8 cellular contexts compared by ENCODE assay signal in the genomic region with DNA sequence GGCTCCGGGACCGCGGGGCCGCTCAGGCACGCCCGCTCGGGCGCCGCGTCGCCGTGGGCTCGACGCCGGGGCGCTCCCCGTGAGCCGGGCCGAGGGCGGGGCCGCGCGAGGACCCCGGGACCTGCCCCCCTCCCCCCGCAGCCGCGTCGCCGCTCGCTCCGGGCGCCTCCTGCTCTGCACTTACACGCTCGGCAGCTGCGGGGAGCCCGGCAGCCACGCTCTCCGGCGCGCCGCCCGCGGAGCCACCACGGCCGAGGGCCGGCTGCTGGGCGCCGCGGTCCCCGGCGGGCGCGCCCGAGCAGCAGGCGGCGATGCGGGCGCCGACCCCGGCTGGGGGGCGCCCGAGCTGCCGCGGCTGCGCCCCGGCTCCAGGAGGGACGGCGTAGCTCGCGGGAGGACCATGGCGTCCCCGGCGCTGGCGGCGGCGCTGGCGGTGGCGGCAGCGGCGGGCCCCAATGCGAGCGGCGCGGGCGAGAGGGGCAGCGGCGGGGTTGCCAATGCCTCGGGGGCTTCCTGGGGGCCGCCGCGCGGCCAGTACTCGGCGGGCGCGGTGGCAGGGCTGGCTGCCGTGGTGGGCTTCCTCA. TPM values are rescaled to one million over a fixed set of nuclear protein-coding genes. Genes with fewer than 3 reads are reported as not detected.
DNase-seq lines count a peak whose midpoint lies in the region; ATAC-seq, FAIRE-seq and TF ChIP-seq lines count a peak whose summit lies in the region.

A gene (plus strand): TSS at position 179 of the 584 bp plus-strand sequence. CDS start 222 bp downstream, at position 401.

- H3K4me3 ChIP-seq in upper lobe of right lung, result peak within 1 kb of the TSS; percentile 39

- no peaks in the 10 kb centered on the region for H3K4me1 ChIP-seq in upper lobe of right lung

- DNase-seq in activated CD4-positive, alpha-beta T cell treated with anti-CD3 and anti-CD28 coated beads for 36 hours, result peak; percentile 40
- no peak for DNase-seq in activated CD4-positive, alpha-beta T cell treated with anti-CD3 and anti-CD28 coated beads, Interleukin-2, amount 50 U/mL, for 4 hours
- DNase-seq in left kidney (ENCODE audit: low read depth, low spot score), result peak; percentile 80
- no peak for DNase-seq in upper lobe of right lung
- DNase-seq in GM12892 (ENCODE audit: insufficient read length), result no peak
- no peak for DNase-seq in RKO (ENCODE audit: low spot score)

- H3K9me3 ChIP-seq in upper lobe of right lung, result no peaks in the 10 kb centered on the region

- H3K27ac Mint-ChIP-seq in activated CD4-positive, alpha-beta T cell treated with anti-CD3 and anti-CD28 coated beads for 36 hours, result no peak within 1 kb of the TSS
- peak within 1 kb of the TSS in 4 of 5 experiments; percentile 60 to 87 (median 78) for H3K27ac Mint-ChIP-seq in brain

- FAIRE-seq in GM12892 (lab: Jason Lieb, UNC), result no peak

- H3K36me3 Mint-ChIP-seq in activated CD4-positive, alpha-beta T cell treated with anti-CD3 and anti-CD28 coated beads for 36 hours (ENCODE audit: low read depth), result peaks cover 2% of the 10 kb centered on the region
- H3K36me3 Mint-ChIP-seq in brain, result no peaks in the 10 kb centered on the region

- H3K4me3 Mint-ChIP-seq in activated CD4-positive, alpha-beta T cell treated with anti-CD3 and anti-CD28 coated beads for 36 hours, result peak within 1 kb of the TSS; percentile 56
- H3K4me3 Mint-ChIP-seq in brain, result peak within 1 kb of the TSS; percentile 88 to 91 (median 89)

- TF ChIP-seq CTCF in brain (conservative IDR thresholded peaks at IDR 0.05), result no peak
- no peak for TF ChIP-seq CTCF in upper lobe of right lung (IDR thresholded peaks at IDR 0.05)

- CTCF ChIA-PET in activated CD4-positive, alpha-beta T cell treated with anti-CD3 and anti-CD28 coated beads for 36 hours (lab: Charles Lee), result interaction anchor here (1.9 kb wide), 1 partner anchor 114 kb away, joined by 4 read pairs; no protein-coding TSS in a partner anchor

- no peak for TF ChIP-seq POLR2A in GM12892 (IDR thresholded peaks at IDR 0.05; ENCODE audit: low read depth, low read length)

- no peaks in the 10 kb centered on the region for H3K9me3 Mint-ChIP-seq in activated CD4-positive, alpha-beta T cell treated with anti-CD3 and anti-CD28 coated beads for 36 hours (ENCODE audit: low read depth)
- H3K9me3 Mint-ChIP-seq in brain, result peaks cover 0 to 2% (median 2%) of the 10 kb centered on the region in 5 experiments

- intact Hi-C loops in activated CD4-positive, alpha-beta T cell treated with anti-CD3 and anti-CD28 coated beads for 36 hours (cut with DNase I, micrococcal nuclease), result loop anchor here (5.0 kb wide), 2 partner anchors 116 to 1091 kb away; a partner anchor contains a TSS
- intact Hi-C loops in upper lobe of right lung (cut with DNase I), result no loop called here

- peak; percentile 33 for ATAC-seq in activated CD4-positive, alpha-beta T cell treated with anti-CD3 and anti-CD28 coated beads for 36 hours
- ATAC-seq in upper lobe of right lung, result no peak
- no peak for ATAC-seq in GM21825 (IDR thresholded peaks at IDR 0.05; ENCODE audit: unreplicated experiment)

- peaks cover 26% of the 10 kb centered on the region for H3K27me3 Mint-ChIP-seq in activated CD4-positive, alpha-beta T cell treated with anti-CD3 and anti-CD28 coated beads for 36 hours
- peaks cover 29% of the 10 kb centered on the region for H3K27me3 Mint-ChIP-seq in brain

- POLR2A ChIA-PET in activated CD4-positive, alpha-beta T cell treated with anti-CD3 and anti-CD28 coated beads for 36 hours (lab: Charles Lee), result no interaction called here

- H3K27me3 ChIP-seq in upper lobe of right lung, result peaks cover 47% of the 10 kb centered on the region

- no peak within 1 kb of the TSS for H3K27ac ChIP-seq in upper lobe of right lung

- H3K4me1 Mint-ChIP-seq in activated CD4-positive, alpha-beta T cell treated with anti-CD3 and anti-CD28 coated beads for 36 hours, result peaks cover 8% of the 10 kb centered on the region
- H3K4me1 Mint-ChIP-seq in brain, result peaks cover 13% of the 10 kb centered on the region

- H3K36me3 ChIP-seq in upper lobe of right lung, result no peaks in the 10 kb centered on the region

RNA-seq across cellular contexts. Expression of the gene that starts here (rescaled TPM):
- not detected for total RNA-seq in activated CD4-positive, alpha-beta T cell treated with anti-CD3 and anti-CD28 coated beads for 36 hours
- 2.0 TPM for polyA plus RNA-seq in brain (ENCODE audit: insufficient read depth, low read depth, low replicate concordance)
- 7.3 TPM for total RNA-seq in upper lobe of right lung
- polyA plus RNA-seq in GM12892 (2012; ENCODE audit: missing spikeins), result not detected

Comparison
In these comparisons a context has a peak if more than half of its experiments do, and no peak if none do; other contexts are left out.
1. Peak in DNase-seq and ATAC-seq in activated CD4-positive, alpha-beta T cell treated with anti-CD3 and anti-CD28 coated beads for 36 hours; RNA of the gene not detected or under 1 TPM.